In the genomic region with DNA sequence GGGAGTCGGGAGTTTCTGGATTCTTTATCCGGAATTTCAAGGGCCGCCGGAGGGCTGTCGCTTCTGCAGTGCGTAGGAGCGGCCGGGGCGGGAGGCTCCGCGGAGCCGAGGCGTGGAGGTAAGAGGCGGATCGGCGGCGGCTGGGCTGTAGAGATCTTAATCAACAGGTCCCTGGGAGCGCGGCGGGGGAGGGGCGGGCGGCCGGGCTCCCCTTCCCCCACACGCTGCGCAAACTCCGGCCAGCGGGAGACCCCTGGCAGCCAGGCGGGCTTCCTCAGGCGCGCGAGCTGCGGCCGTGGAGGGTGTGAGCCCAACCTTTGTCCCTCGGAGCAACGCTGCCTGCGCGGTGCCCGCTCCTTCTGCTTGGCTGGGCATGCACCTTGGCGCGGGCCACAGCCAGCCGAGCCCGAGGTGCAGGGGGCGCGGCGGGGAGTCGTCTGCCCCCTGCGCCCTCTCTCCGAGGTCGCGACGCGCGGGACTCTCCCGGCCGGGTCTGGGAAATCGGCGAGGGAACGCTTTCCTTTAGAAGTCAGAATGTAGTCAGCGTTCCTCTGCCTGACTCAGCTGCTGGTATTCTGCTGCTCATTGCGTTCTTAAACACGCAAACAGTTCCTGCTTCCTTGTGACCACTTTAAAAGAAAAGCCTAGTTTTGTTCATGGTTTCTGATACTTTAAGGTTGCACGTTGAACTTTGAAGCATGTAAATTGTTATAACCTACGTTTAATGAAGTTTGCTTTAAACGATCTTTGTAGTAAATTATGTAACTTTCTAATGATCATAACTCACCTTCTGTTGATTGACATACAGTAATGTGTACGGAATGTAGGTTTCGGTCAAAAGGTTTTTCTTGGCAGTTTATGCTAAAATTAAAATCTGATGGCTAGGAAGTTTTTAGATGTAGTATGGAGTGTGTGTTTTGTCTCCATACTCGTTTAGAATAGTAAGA, we compare ENCODE assay signal across 8 cellular contexts.
A peak's percentile ranks its signal among the peaks of the same experiment; 100 is the strongest.
DNase-seq lines count a peak whose midpoint lies in the region; ATAC-seq, FAIRE-seq and TF ChIP-seq lines count a peak whose summit lies in the region.

A gene (plus strand): TSS at position 20 of the 947 bp plus-strand sequence. CDS start 37,736 bp downstream, outside the sequence.

- peak; percentile 3 for DNase-seq in DMS53 treated with DMSO at 0.1 percent for 48 hours (lab: John Stamatoyannopoulos, UW; ENCODE audit: unreplicated experiment)
- peak; percentile 78 for DNase-seq in RWPE2 (ENCODE audit: low spot score)
- DNase-seq in central memory CD8-positive, alpha-beta T cell (ENCODE audit: low spot score in 2 of 2) = peak; percentile 27 to 38
- no peak for DNase-seq in NK-92 (lab: John Stamatoyannopoulos, UW; ENCODE audit: unreplicated experiment)

- no peaks in the 10 kb centered on the region for H3K27me3 ChIP-seq in RWPE2 (ENCODE audit: insufficient read depth, poor library complexity, severe bottlenecking)

- H3K9me3 ChIP-seq in RWPE2 (ENCODE audit: severe bottlenecking) = no peaks in the 10 kb centered on the region

- peaks cover 16% of the 10 kb centered on the region for H3K4me1 Mint-ChIP-seq in central memory CD8-positive, alpha-beta T cell

- peak within 1 kb of the TSS; percentile 64 for H3K27ac Mint-ChIP-seq in central memory CD8-positive, alpha-beta T cell (ENCODE audit: low read depth)

- H3K4me3 ChIP-seq in RWPE2 (ENCODE audit: severe bottlenecking) (peak within 1 kb of the TSS; percentile 68), skin epidermis (peak within 1 kb of the TSS; percentile 73 to 98 (median 82))

- ATAC-seq in GM19397 (IDR thresholded peaks at IDR 0.05; ENCODE audit: unreplicated experiment) = peak; percentile 47
- ATAC-seq in HG03457 (IDR thresholded peaks at IDR 0.05; ENCODE audit: unreplicated experiment) = peak; percentile 35
- ATAC-seq in RWPE2 (ENCODE audit: low read depth) = peak; percentile 54
- ATAC-seq in central memory CD8-positive, alpha-beta T cell (replicated peaks; ENCODE audit: extremely low read depth, poor library complexity, severe bottlenecking) = peak; percentile 48

- H3K36me3 Mint-ChIP-seq in central memory CD8-positive, alpha-beta T cell (ENCODE audit: insufficient read depth) = peaks cover 5% of the 10 kb centered on the region

- H3K27me3 Mint-ChIP-seq in central memory CD8-positive, alpha-beta T cell = no peaks in the 10 kb centered on the region

- H3K27ac ChIP-seq in RWPE2 (ENCODE audit: poor library complexity, severe bottlenecking) (peak within 1 kb of the TSS; percentile 92), skin epidermis (peak within 1 kb of the TSS; percentile 84 to 99 (median 94))

- no peak for TF ChIP-seq CTCF in RWPE2 (IDR thresholded peaks at IDR 0.05; ENCODE audit: poor library complexity, severe bottlenecking)

- H3K4me3 Mint-ChIP-seq in central memory CD8-positive, alpha-beta T cell = peak within 1 kb of the TSS; percentile 86

- H3K9me3 Mint-ChIP-seq in central memory CD8-positive, alpha-beta T cell = no peaks in the 10 kb centered on the region

- peak; percentile 56 for FAIRE-seq in islet of Langerhans (lab: Jason Lieb, UNC)

- no peaks in the 10 kb centered on the region for H3K36me3 ChIP-seq in RWPE2 (ENCODE audit: low read depth)

- peaks cover 5% of the 10 kb centered on the region for H3K4me1 ChIP-seq in RWPE2 (ENCODE audit: insufficient read depth, poor library complexity, severe bottlenecking)
